ENCODE assay signal across 9 cellular contexts in the genomic region with DNA sequence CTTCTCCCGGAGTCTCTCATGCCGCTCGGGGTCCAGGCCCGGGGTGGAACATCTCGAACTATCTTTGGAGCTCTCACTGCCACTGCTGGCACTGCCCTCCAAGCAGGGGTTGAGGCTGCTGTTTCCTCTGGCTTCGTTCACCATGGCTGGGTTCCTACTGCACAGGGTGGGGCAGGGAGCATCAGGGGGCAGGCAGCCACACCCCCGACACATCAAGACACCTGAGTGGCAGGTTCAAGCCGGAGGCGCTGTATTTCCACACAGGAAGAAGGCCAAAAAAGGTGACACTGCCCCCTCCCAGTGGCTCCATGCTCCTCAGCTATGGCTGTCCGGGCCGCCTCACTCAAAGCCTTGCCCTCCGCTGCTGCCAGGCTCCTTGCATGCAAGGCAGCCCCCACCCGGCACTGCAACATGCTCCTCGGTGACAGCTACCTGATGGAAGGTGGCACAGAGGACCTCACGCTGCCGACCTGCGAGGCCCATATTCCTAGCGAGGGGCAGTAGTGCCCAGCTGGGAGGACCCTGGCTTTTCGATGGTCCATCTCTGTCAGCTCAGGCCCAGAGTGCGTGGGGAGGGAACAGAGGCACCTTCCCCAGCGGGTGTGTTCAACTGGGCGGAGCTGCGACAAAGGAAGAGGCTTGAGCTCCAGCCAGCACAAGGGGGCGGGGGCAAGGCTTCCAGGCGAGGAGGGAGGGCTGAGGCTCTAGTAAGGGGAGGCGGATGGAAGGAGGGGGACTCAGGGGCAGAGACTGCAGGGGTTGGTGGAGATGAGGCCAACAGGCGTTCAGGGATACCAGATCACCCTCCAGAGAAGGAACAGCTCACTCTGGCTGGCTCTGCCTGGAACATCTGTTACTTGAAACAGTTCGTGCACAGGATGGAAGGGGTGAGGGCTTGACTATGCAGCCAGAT. TPM values are rescaled to one million over a fixed set of nuclear protein-coding genes. Genes with fewer than 3 reads are reported as not detected.
DNase-seq lines count a peak whose midpoint lies in the region; ATAC-seq lines count a peak whose summit lies in the region.
"Had no signal": no experiment of that assay in that cellular context is flagged by ENCODE, and none has a peak within 500 bp of the region (broad histone marks: within the 10 kb centered on the region; RNA-seq: fewer than 3 reads in every experiment).

No MANE protein-coding gene starts in this region.

- H3K36me3 ChIP-seq in BLaER1 treated with 17β-estradiol and CSF1 and Interleukin-3, amounts not matched to agents 10 nM and 100 nM = peaks cover 26 to 52% (median 41%) of the 10 kb centered on the region in 11 experiments
- peaks cover 6% of the 10 kb centered on the region; the same call in 1 of the 2 replicates for H3K36me3 ChIP-seq in GM23248 (ENCODE audit: low read depth)

- peak overlapping the region; percentile 81 to 96 (median 92) for H3K9ac ChIP-seq in BLaER1 treated with 17β-estradiol and CSF1 and Interleukin-3, amounts not matched to agents 10 nM and 100 nM
- H3K9ac ChIP-seq in GM23248 = peak overlapping the region; percentile 84

- peak overlapping the region; percentile 72 for H2AFZ ChIP-seq in GM23248
- H2AFZ ChIP-seq: PC-9 had no signal

- H3K27me3 ChIP-seq in BLaER1 treated with 17β-estradiol and CSF1 and Interleukin-3, amounts not matched to agents 10 nM and 100 nM = no peaks in the 10 kb centered on the region
- H3K27me3 ChIP-seq in GM23248 (replicated peaks; ENCODE audit: insufficient read depth) = no peaks in the 10 kb centered on the region
- H3K27me3 ChIP-seq in mononuclear cell (ENCODE audit: insufficient read depth, low read length) = no peaks in the 10 kb centered on the region

- H4K20me1 ChIP-seq in BLaER1 treated with 17β-estradiol and CSF1 and Interleukin-3, amounts not matched to agents 10 nM and 100 nM = peaks cover 0 to 30% (median 9%) of the 10 kb centered on the region in 11 experiments; a peak in 10 of 22 replicates
- no peaks in the 10 kb centered on the region for H4K20me1 ChIP-seq in GM23248 (ENCODE audit: insufficient read depth)

- DNase-seq in GM23248 = peak; percentile 93
- DNase-seq in NCI-H82 treated with DMSO at 0.1 percent for 48 hours (lab: John Stamatoyannopoulos, UW; ENCODE audit: unreplicated experiment) = peak; percentile 94
- DNase-seq in activated T-cell treated with anti-CD3 and anti-CD28 coated beads for 24 hours (ENCODE audit: low read depth) = peak; percentile 59
- DNase-seq in epithelial cell of prostate (ENCODE audit: low read depth, low spot score) = no peak
- peak; percentile 55 for DNase-seq in stimulated activated CD8-positive, alpha-beta memory T cell treated with anti-CD3 and anti-CD28 coated beads, Interleukin-15, amount 100 ng/mL, for 4 hours (ENCODE audit: low read depth in 2 of 2)

- H3K79me2 ChIP-seq in GM23248 (ENCODE audit: insufficient read depth) = peaks cover 38% of the 10 kb centered on the region

- in situ Hi-C loops in GM23248 (cut with MboI) = no loop called here

- no peaks in the 10 kb centered on the region for H3K9me2 ChIP-seq in GM23248 (ENCODE audit: insufficient read depth)

- peak overlapping the region; percentile 49 to 94 (median 88); a peak in 21 of 22 replicates for H3K27ac ChIP-seq in BLaER1 treated with 17β-estradiol and CSF1 and Interleukin-3, amounts not matched to agents 10 nM and 100 nM
- H3K27ac ChIP-seq in GM23248 (peak overlapping the region; percentile 79), epithelial cell of prostate (peak overlapping the region; percentile 98)
- H3K27ac ChIP-seq: PC-9 had no signal

- ATAC-seq in HG02970 (IDR thresholded peaks at IDR 0.05; ENCODE audit: low FRiP score, unreplicated experiment) = no peak

- peaks cover 26% of the 10 kb centered on the region for H3F3A ChIP-seq in GM23248 (ENCODE audit: insufficient read depth)

- peak overlapping the region; percentile 48 to 97 (median 82) for H3K4me3 ChIP-seq in BLaER1 treated with 17β-estradiol and CSF1 and Interleukin-3, amounts not matched to agents 10 nM and 100 nM
- H3K4me3 ChIP-seq in GM23248 (peak overlapping the region; percentile 84), mononuclear cell (ENCODE audit: low read length) (peak overlapping the region; percentile 54)
- H3K4me3 ChIP-seq: PC-9 had no signal

- peak overlapping the region; percentile 94 to 99 (median 98) for H3K4me2 ChIP-seq in BLaER1 treated with 17β-estradiol and CSF1 and Interleukin-3, amounts not matched to agents 10 nM and 100 nM
- peak overlapping the region; percentile 97 for H3K4me2 ChIP-seq in GM23248 (ENCODE audit: unreplicated experiment)

- no peaks in the 10 kb centered on the region for H3K9me3 ChIP-seq in BLaER1 treated with 17β-estradiol and CSF1 and Interleukin-3, amounts not matched to agents 10 nM and 100 nM (replicated peaks in 1 of 11)
- no peaks in the 10 kb centered on the region for H3K9me3 ChIP-seq in GM23248 (ENCODE audit: low read depth)
- H3K9me3 ChIP-seq in mononuclear cell (ENCODE audit: low read depth, low read length) = no peaks in the 10 kb centered on the region

- WGBS in GM23248 (ENCODE audit: low coverage in 1 of 2, low lambda C conversion rate in 2 of 2, missing lambda C conversion rate in 2 of 2), 2 experiments = 3 to 5% methylated on average over 22 to 23 of the region's 28 CpGs

- peaks cover 55 to 66% (median 61%) of the 10 kb centered on the region in 10 experiments for H3K4me1 ChIP-seq in BLaER1 treated with 17β-estradiol and CSF1 and Interleukin-3, amounts not matched to agents 10 nM and 100 nM
- H3K4me1 ChIP-seq in GM23248 (ENCODE audit: insufficient read depth) = peaks cover 28% of the 10 kb centered on the region
- H3K4me1 ChIP-seq in mononuclear cell (ENCODE audit: insufficient read depth, low read length) = peaks cover 60% of the 10 kb centered on the region

RNA-seq across cellular contexts. Expression of a gene that starts 2.5 kb away (rescaled TPM):
- 6.6 and 16.1 TPM in 2 replicates for total RNA-seq in GM23248 (2014; rRNA removed; shearing (Covaris generic))
- polyA plus RNA-seq in GM23248 (2016; fragmentation: Nextera tagmentation; extraction: Ambion mirVana) = 5.1 and 6.5 TPM in 2 replicates
- total RNA-seq in mononuclear cell = 28.4 TPM

RNA-seq across cellular contexts. Expression of a gene that starts 2.8 kb away (rescaled TPM):
- total RNA-seq in GM23248 (2014; rRNA removed; shearing (Covaris generic)) = 4.3 and 5.4 TPM in 2 replicates
- 4.4 and 4.9 TPM in 2 replicates for polyA plus RNA-seq in GM23248 (2016; fragmentation: Nextera tagmentation; extraction: Ambion mirVana)
- total RNA-seq in mononuclear cell = 7.8 TPM

RNA-seq across cellular contexts. Expression of a gene that starts 41.2 kb away (rescaled TPM):
- not detected in 2 replicates for total RNA-seq in GM23248 (2014; rRNA removed; shearing (Covaris generic))
- polyA plus RNA-seq in GM23248 (2016; fragmentation: Nextera tagmentation; extraction: Ambion mirVana) = 0.43 TPM in 1 of 2 replicates, not detected in the other
- not detected for total RNA-seq in mononuclear cell
- total RNA-seq: PC-9 had no signal

RNA-seq across cellular contexts. Expression of a gene that starts 44.4 kb away (rescaled TPM):
- total RNA-seq in GM23248 (2014; rRNA removed; shearing (Covaris generic)) = not detected in 2 replicates
- not detected in 2 replicates for polyA plus RNA-seq in GM23248 (2016; fragmentation: Nextera tagmentation; extraction: Ambion mirVana)
- not detected for total RNA-seq in mononuclear cell
- total RNA-seq: PC-9 had no signal

RNA-seq across cellular contexts. Expression of a gene that starts 55.5 kb away (rescaled TPM):
- total RNA-seq in GM23248 (2014; rRNA removed; shearing (Covaris generic)) = not detected in 2 replicates
- not detected in 2 replicates for polyA plus RNA-seq in GM23248 (2016; fragmentation: Nextera tagmentation; extraction: Ambion mirVana)
- total RNA-seq in mononuclear cell = not detected
- total RNA-seq: PC-9 had no signal
